8 cellular contexts compared by ENCODE assay signal in the genomic region with DNA sequence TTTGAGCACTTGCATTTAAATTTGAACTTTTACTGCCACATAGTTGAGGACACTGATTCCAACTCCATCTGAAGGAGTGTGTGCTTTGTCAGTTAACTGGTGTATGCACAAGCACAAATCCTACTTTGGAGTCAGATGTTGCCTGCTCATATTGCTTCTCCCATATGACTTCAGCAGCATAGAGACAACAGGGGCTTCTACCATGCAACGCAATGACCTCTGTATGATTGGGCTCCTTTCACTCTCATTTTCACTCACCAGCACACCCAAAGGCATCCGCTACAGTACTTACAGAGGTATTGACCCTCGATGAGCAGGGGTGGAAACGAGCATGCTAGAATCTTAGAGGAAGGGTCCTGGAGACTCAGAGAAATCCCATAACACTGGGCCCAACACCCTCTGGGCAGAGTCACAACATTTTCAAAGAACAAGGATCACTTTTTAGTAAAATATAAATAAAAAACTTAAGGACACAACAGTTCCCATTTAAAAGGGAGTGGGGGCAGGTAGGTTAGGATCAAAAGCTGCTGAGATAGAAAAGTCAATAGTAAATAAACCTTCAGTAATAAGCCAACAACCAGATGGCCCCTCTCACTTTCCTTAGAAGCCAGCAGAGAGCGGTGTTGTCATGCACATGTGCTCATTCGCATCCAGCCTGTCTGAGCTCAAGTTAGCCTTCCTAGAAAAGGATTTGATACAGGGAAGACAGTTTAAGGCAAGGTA.
DNase-seq lines count a peak whose midpoint lies in the region; ATAC-seq and TF ChIP-seq lines count a peak whose summit lies in the region.

No MANE protein-coding gene starts in this region.

- intact Hi-C loops in aorta (cut with DNase I) = loop anchor here (5.0 kb wide), 3 partner anchors 566 to 856 kb away; no protein-coding TSS in a partner anchor

- H3K36me3 ChIP-seq in NT2/D1 (ENCODE audit: insufficient read depth, insufficient read length, low read length) = no peaks in the 10 kb centered on the region
- no peaks in the 10 kb centered on the region for H3K36me3 ChIP-seq in aorta (ENCODE audit: control insufficient read depth in 1 of 2, insufficient read depth in 2 of 2, low read length in 1 of 2)

- no peak overlapping the region for H3K27ac ChIP-seq in aorta (ENCODE audit: low read depth in 1 of 2, low read length in 2 of 2)

- ATAC-seq in GM18868 (IDR thresholded peaks at IDR 0.05; ENCODE audit: unreplicated experiment) (peak; percentile 94), left lobe of liver (peak; percentile 100), aorta (ENCODE audit: low FRiP score) (peak; percentile 82)

- H3K27me3 ChIP-seq in NT2/D1 (ENCODE audit: insufficient read depth, insufficient read length) = no peaks in the 10 kb centered on the region
- no peaks in the 10 kb centered on the region for H3K27me3 ChIP-seq in aorta (ENCODE audit: control insufficient read depth in 1 of 2, insufficient read depth in 2 of 2, low read length in 1 of 2)

- H3K9me3 ChIP-seq in NT2/D1 (ENCODE audit: insufficient read depth, low read length) (no peaks in the 10 kb centered on the region), aorta (ENCODE audit: control insufficient read depth, low read length) (no peaks in the 10 kb centered on the region)

- TF ChIP-seq CTCF in AG09309 (IDR thresholded peaks at IDR 0.05; ENCODE audit: control insufficient read depth, insufficient read depth, low read depth, low read length, missing control alignments) = peak; percentile 82
- TF ChIP-seq CTCF in choroid plexus epithelial cell (conservative IDR thresholded peaks at IDR 0.05; ENCODE audit: low read depth, low read length) = peak; percentile 95

- H3K9ac ChIP-seq in NT2/D1 (ENCODE audit: insufficient read length, low read depth) = no peak overlapping the region

- DNase-seq in AG09309 (ENCODE audit: low read depth) = peak; percentile 59
- DNase-seq in HuH-7 (ENCODE audit: low spot score) = peak; percentile 39
- peak; percentile 52 for DNase-seq in NT2/D1 (ENCODE audit: low read depth, low spot score)
- peak; percentile 92 for DNase-seq in choroid plexus epithelial cell (ENCODE audit: low read depth)
- DNase-seq in left lobe of liver (ENCODE audit: low spot score) = peak; percentile 54
- DNase-seq in aorta = peak in 1 of 2 donors; percentile 62
- DNase-seq in KG1 (lab: John Stamatoyannopoulos, UW) = no peak

- 36 to 44% methylated on average over 6 of the region's 6 CpGs for WGBS in aorta, 2 donors

- H3K4me3 ChIP-seq in AG09309 (ENCODE audit: control insufficient read depth, low read depth, low read length) (no peak overlapping the region), NT2/D1 (ENCODE audit: insufficient read length, low read depth) (no peak overlapping the region), choroid plexus epithelial cell (ENCODE audit: low read depth, low read length) (no peak overlapping the region), aorta (ENCODE audit: low read length in 2 of 2) (no peak overlapping the region)

- H3K4me1 ChIP-seq in NT2/D1 (ENCODE audit: insufficient read depth, insufficient read length) (no peaks in the 10 kb centered on the region), aorta (ENCODE audit: control insufficient read depth in 1 of 2, insufficient read depth in 2 of 2, low read length in 2 of 2) (no peaks in the 10 kb centered on the region)
